Comparison of ENCODE assay signal across 7 cellular contexts in genomic region chr1:45872173-45872801, GRCh38.
A peak's percentile ranks its signal among the peaks of the same experiment; 100 is the strongest.
DNase-seq lines count a peak whose midpoint lies in the region; TF ChIP-seq lines count a peak whose summit lies in the region.
"Not testable (repeated sequence)": the region's sequence is repeated elsewhere in the genome, so short reads cannot be mapped to it uniquely, and the experiment has no call there.

No MANE protein-coding gene starts in this region.

- peak overlapping the region; percentile 11 for H3K4me3 Mint-ChIP-seq in neural crest cell

- not testable (repeated sequence) for H3K9me3 ChIP-seq in HAP-1

- in situ Hi-C loops in HAP-1 (cut with MboI; ENCODE audit: low sequenced_read_pairs) = not testable (repeated sequence)

- POLR2A ChIA-PET in BJ (lab: Charles Lee) = not testable (repeated sequence)

- CTCF ChIA-PET in BJ (lab: Yijun Ruan, JAX) = interaction anchor here (1.4 kb wide), 1 partner anchor 9 kb away, joined by 4 read pairs; no protein-coding TSS in a partner anchor

- not testable (repeated sequence) for H3K36me3 Mint-ChIP-seq in neural crest cell (ENCODE audit: low read depth)

- not testable (repeated sequence) for H3K27me3 ChIP-seq in BJ (ENCODE audit: control insufficient read depth, insufficient read depth, low read length); HAP-1 (ENCODE audit: low read depth)

- peak overlapping the region; percentile 22 for H3K27ac Mint-ChIP-seq in neural crest cell (ENCODE audit: unreplicated experiment)

- peaks cover 32% of the 10 kb centered on the region for H3K4me1 ChIP-seq in HAP-1

- H3K36me3 ChIP-seq in BJ (ENCODE audit: control insufficient read depth, insufficient read depth, low read length); HAP-1 (replicated peaks): not testable (repeated sequence)

- not testable (repeated sequence) for H3K9me3 Mint-ChIP-seq in neural crest cell

- peaks cover 29% of the 10 kb centered on the region for H3K4me1 Mint-ChIP-seq in neural crest cell

- not testable (repeated sequence) for H3K4me3 ChIP-seq in BJ (ENCODE audit: low read depth, low read length); HAP-1

- TF ChIP-seq CTCF in BJ (IDR thresholded peaks at IDR 0.05; ENCODE audit: insufficient read depth, low read depth, low read length); neural crest cell (conservative IDR thresholded peaks at IDR 0.05): not testable (repeated sequence)

- H3K27me3 Mint-ChIP-seq in neural crest cell (ENCODE audit: low read depth) = not testable (repeated sequence)

- DNase-seq in BJ (ENCODE audit: low read depth) (peak; percentile 58), HAP-1 (ENCODE audit: low spot score in 2 of 2) (peak; percentile 75 to 79), NCI-H146 treated with DMSO at 0.1 percent for 48 hours (lab: John Stamatoyannopoulos, UW; ENCODE audit: unreplicated experiment) (peak; percentile 52), SW480 (ENCODE audit: low spot score) (peak; percentile 92), dedifferentiated amniotic fluid mesenchymal stem cell (ENCODE audit: extremely low spot score) (peak; percentile 46), iris pigment epithelial cell (ENCODE audit: low read depth) (peak; percentile 33), neural crest cell (ENCODE audit: low read depth, low spot score) (peak; percentile 37)

Comparison
In these comparisons a context has a peak if more than half of its experiments do, and no peak if none do; other contexts are left out.
1. DNase-seq: peak in every context shown above with its lines; median percentile 92 in SW480; 77 in HAP-1; 58 in BJ; 52 in NCI-H146 treated with DMSO at 0.1 percent for 48 hours; 46 in dedifferentiated amniotic fluid mesenchymal stem cell; 37 in neural crest cell; 33 in iris pigment epithelial cell.